In genomic region chr19:53432088-53432661, GRCh38 we compare ENCODE assay signal across 8 cellular contexts. TPM values are rescaled to one million over a fixed set of nuclear protein-coding genes. Genes with fewer than 3 reads are reported as not detected.
DNase-seq lines count a peak whose midpoint lies in the region; ATAC-seq lines count a peak whose summit lies in the region.

No MANE protein-coding gene starts in this region.

- H3K27ac ChIP-seq in HUES6 (ENCODE audit: low read depth, low read length) (peak overlapping the region; percentile 63; the same call in 1 of the 2 replicates), trophoblast cell (ENCODE audit: low read depth, low read length) (no peak overlapping the region)

- no peaks in the 10 kb centered on the region for H3K27me3 ChIP-seq in HUES6 (ENCODE audit: control insufficient read depth, insufficient read depth, low read length)
- H3K27me3 ChIP-seq in trophoblast cell (ENCODE audit: insufficient read depth, low read length), result no peaks in the 10 kb centered on the region

- peak overlapping the region; percentile 87 for H2AK5ac ChIP-seq in trophoblast cell (ENCODE audit: low read length)

- H3K79me1 ChIP-seq in trophoblast cell (ENCODE audit: low read length), result peaks cover 6% of the 10 kb centered on the region

- no CpG with 5 or more reads among the region's 30 CpGs for WGBS in trophoblast cell (ENCODE audit: extremely low coverage, insufficient coverage, insufficient read length)

- H3K4ac ChIP-seq in trophoblast cell (ENCODE audit: low read depth, low read length), result peak overlapping the region; percentile 91

- H3K9me3 ChIP-seq in HUES6 (ENCODE audit: control insufficient read depth, insufficient read depth, low read depth, low read length), result no peaks in the 10 kb centered on the region; the same call in 1 of the 2 replicates
- no peaks in the 10 kb centered on the region for H3K9me3 ChIP-seq in trophoblast cell (ENCODE audit: insufficient read depth, low read depth, low read length)

- H2BK12ac ChIP-seq in trophoblast cell (ENCODE audit: low read length), result no peak overlapping the region

- no peak overlapping the region for H3K23ac ChIP-seq in trophoblast cell (ENCODE audit: low read length)

- peaks cover 5% of the 10 kb centered on the region for H3K79me2 ChIP-seq in trophoblast cell (ENCODE audit: control insufficient read depth, insufficient read depth, low read length, poor library complexity)

- ATAC-seq in GM21423 (IDR thresholded peaks at IDR 0.05; ENCODE audit: unreplicated experiment), result peak; percentile 14

- H2BK5ac ChIP-seq in trophoblast cell (ENCODE audit: low read depth, low read length, poor library complexity), result peak overlapping the region; percentile 42

- peak overlapping the region; percentile 77 for H3K14ac ChIP-seq in trophoblast cell (ENCODE audit: low read length)

- H3K9ac ChIP-seq in HUES6 (ENCODE audit: low read length) (peak overlapping the region; percentile 87), trophoblast cell (ENCODE audit: low read length) (peak overlapping the region; percentile 34)

- H3K4me2 ChIP-seq in trophoblast cell (ENCODE audit: low read length), result peak overlapping the region; percentile 70

- H4K12ac ChIP-seq in trophoblast cell (ENCODE audit: low read depth, low read length), result peak overlapping the region; percentile 12

- H3K36me3 ChIP-seq in HUES6 (ENCODE audit: control insufficient read depth, insufficient read depth, low read length) (peaks cover 34% of the 10 kb centered on the region), trophoblast cell (ENCODE audit: control insufficient read depth in 1 of 2, insufficient read depth in 2 of 2, low read length in 2 of 2) (peaks cover 11 to 16% of the 10 kb centered on the region in 2 experiments)

- H3K4me3 ChIP-seq in HUES6 (ENCODE audit: low read depth, low read length), result peak overlapping the region; percentile 95
- H3K4me3 ChIP-seq in trophoblast cell (ENCODE audit: low read depth, low read length), result peak overlapping the region; percentile 74

- peak; percentile 24 for DNase-seq in COLO668 (lab: John Stamatoyannopoulos, UW; ENCODE audit: unreplicated experiment)
- DNase-seq in activated T-cell treated with anti-CD3 and anti-CD28 coated beads, Interleukin-2, amount 50 U/mL, for 48 hours, result peak; percentile 45 to 54
- peak in 29 of 42 donors; percentile 3 to 47 (median 17) for DNase-seq in head of caudate nucleus
- DNase-seq in trophoblast cell, result peak in 1 of 2 donors; percentile 38
- no peak for DNase-seq in NCI-H774 (lab: John Stamatoyannopoulos, UW)
- DNase-seq in T-helper 9 cell, result no peak

- H3K18ac ChIP-seq in trophoblast cell (ENCODE audit: low read length), result peak overlapping the region; percentile 80

- H3K4me1 ChIP-seq in HUES6 (ENCODE audit: control insufficient read depth, insufficient read depth, low read length) (peaks cover 10% of the 10 kb centered on the region), trophoblast cell (ENCODE audit: control insufficient read depth in 1 of 2, insufficient read depth in 2 of 2, low read length in 2 of 2) (peaks cover 1 to 2% of the 10 kb centered on the region in 2 experiments)

- H2BK120ac ChIP-seq in trophoblast cell (ENCODE audit: insufficient read depth, low read length, poor library complexity), result no peak overlapping the region

- peak overlapping the region; percentile 80 for H4K8ac ChIP-seq in trophoblast cell (ENCODE audit: low read depth, low read length)

- intact Hi-C loops in head of caudate nucleus (cut with DNase I), result no loop called here

- H2AFZ ChIP-seq in trophoblast cell (ENCODE audit: insufficient read depth, low read length, poor library complexity), result no peak overlapping the region

- H4K91ac ChIP-seq in trophoblast cell (ENCODE audit: low read depth, low read length), result peak overlapping the region; percentile 32

RNA-seq across cellular contexts. Expression of gene ZNF761, which starts 0.4 kb away (rescaled TPM):
- 42.9 and 43.2 TPM in 2 replicates for polyA plus RNA-seq in trophoblast cell (2013)

RNA-seq across cellular contexts. Expression of gene ZNF813, which starts 35.4 kb away (rescaled TPM):
- polyA plus RNA-seq in trophoblast cell (2013), result 9.0 and 9.2 TPM in 2 replicates

RNA-seq across cellular contexts. Expression of gene ZNF765, which starts 37.2 kb away (rescaled TPM):
- polyA plus RNA-seq in trophoblast cell (2013), result 16.4 and 16.6 TPM in 2 replicates

Comparison
In these comparisons a context has a peak if more than half of its experiments do, and no peak if none do; other contexts are left out.
1. DNase-seq: peak in COLO668 (single experiment), activated T-cell treated with anti-CD3 and anti-CD28 coated beads, Interleukin-2, amount 50 U/mL, for 48 hours (2 of 2) and head of caudate nucleus (29 of 42); none in NCI-H774 (single experiment) and T-helper 9 cell (single experiment).